ENCODE assay signal across 8 cellular contexts in genomic region chr6:143060806-143061596, GRCh38. TPM values are rescaled to one million over a fixed set of nuclear protein-coding genes. Genes with fewer than 3 reads are reported as not detected.
DNase-seq lines count a peak whose midpoint lies in the region; ATAC-seq, FAIRE-seq and TF ChIP-seq lines count a peak whose summit lies in the region.

Gene AIG1, plus strand, starts transcription at chr6:143060889. Its CDS starts 37 bp downstream, at chr6:143060926.

- no peak for DNase-seq in GM12892 (ENCODE audit: insufficient read length)
- peak; percentile 47 for DNase-seq in HCT116 (ENCODE audit: low read depth, low spot score)
- DNase-seq in MG63, result no peak
- DNase-seq in activated CD4-positive, alpha-beta T cell treated with anti-CD3 and anti-CD28 coated beads, Interleukin-2, amount 50 U/mL, for 48 hours, result peak; percentile 62 to 70
- peak; percentile 43 to 69 for DNase-seq in mesothelial cell of epicardium (ENCODE audit: low spot score in 2 of 2, unreplicated experiment in 2 of 2)
- DNase-seq in stimulated activated CD8-positive, alpha-beta memory T cell treated with anti-CD3 and anti-CD28 coated beads, Interleukin-15, amount 100 ng/mL, for 4 hours (ENCODE audit: low read depth in 2 of 2), result peak; percentile 39 to 40
- DNase-seq in NCI-H446 treated with DMSO at 0.1 percent for 48 hours (lab: John Stamatoyannopoulos, UW), result no peak

- no peaks in the 10 kb centered on the region for H3K36me3 ChIP-seq in HCT116 (ENCODE audit: control insufficient read depth in 1 of 2, insufficient read depth in 2 of 2, low read length in 2 of 2)
- H3K36me3 ChIP-seq in MG63, result no peaks in the 10 kb centered on the region; the same call in 1 of the 2 replicates
- no peaks in the 10 kb centered on the region for H3K36me3 ChIP-seq in duodenal mucosa (ENCODE audit: control insufficient read depth in 1 of 2, insufficient read depth in 2 of 2, low read length in 2 of 2)

- H3K4me3 Mint-ChIP-seq in mesothelial cell of epicardium, result peak within 1 kb of the TSS; percentile 92

- RAD21 ChIA-PET in HCT116 (lab: Charles Lee; ENCODE audit: low non-redundant PET in 1 of 2, low total read pairs in 2 of 2, uncharacterized antibody in 2 of 2, unreplicated experiment in 2 of 2), result interaction anchor here (0.7 kb wide), 2 partner anchors 89 to 271 kb away, joined by 3 to 4 read pairs; no protein-coding TSS in a partner anchor

- no peaks in the 10 kb centered on the region for H3K27me3 ChIP-seq in HCT116 (ENCODE audit: insufficient read depth, low read length)
- H3K27me3 ChIP-seq in MG63, result no peaks in the 10 kb centered on the region
- no peaks in the 10 kb centered on the region for H3K27me3 ChIP-seq in duodenal mucosa (ENCODE audit: control insufficient read depth in 1 of 2, insufficient read depth in 2 of 2, low read length in 2 of 2)

- peak within 1 kb of the TSS; percentile 80 for H3K27ac ChIP-seq in HCT116 (ENCODE audit: low read depth, low read length)
- peak within 1 kb of the TSS; percentile 94 for H3K27ac ChIP-seq in duodenal mucosa (ENCODE audit: low read depth, low read length)

- peaks cover 36% of the 10 kb centered on the region for H3K4me1 Mint-ChIP-seq in mesothelial cell of epicardium

- FAIRE-seq in GM12892 (lab: Jason Lieb, UNC), result peak; percentile 67

- no peak for TF ChIP-seq RAD21 in HCT116 (IDR thresholded peaks at IDR 0.05; ENCODE audit: low read depth)

- peak within 1 kb of the TSS; percentile 80 for H3K9ac ChIP-seq in HCT116 (ENCODE audit: low read length)
- peak within 1 kb of the TSS; percentile 88 to 91 for H3K9ac ChIP-seq in duodenal mucosa (ENCODE audit: low read depth in 1 of 2, low read length in 2 of 2)

- no TSS peak for BruUV-seq in HCT116 (replicated peaks; lab: Mats Ljungman, UMichigan)

- TF ChIP-seq POLR2A in GM12892 (IDR thresholded peaks at IDR 0.05; ENCODE audit: low read depth, low read length) (peak; percentile 50; the same call in 1 of the 2 replicates), HCT116 (IDR thresholded peaks at IDR 0.05; ENCODE audit: borderline replicate concordance, extremely low read depth, insufficient read depth, insufficient read length) (peak; percentile 46)

- H4K20me1 ChIP-seq in HCT116 (ENCODE audit: insufficient read depth), result no peaks in the 10 kb centered on the region

- H3K4me1 ChIP-seq in HCT116 (ENCODE audit: control insufficient read depth in 1 of 2, insufficient read depth in 2 of 2, low read length in 2 of 2) (peaks cover 8 to 38% of the 10 kb centered on the region in 2 experiments; a peak in 3 of 4 replicates), duodenal mucosa (ENCODE audit: control insufficient read depth in 1 of 2, insufficient read depth in 2 of 2, low read length in 2 of 2) (peaks cover 29 to 39% of the 10 kb centered on the region in 2 donors)

- intact Hi-C loops in HCT116 (cut with micrococcal nuclease), result loop anchor here (2.0 kb wide), 1 partner anchor 114 kb away; no protein-coding TSS in a partner anchor

- no peaks in the 10 kb centered on the region for H3K9me2 ChIP-seq in HCT116 (ENCODE audit: insufficient read depth)

- peak within 1 kb of the TSS; percentile 89 for H3K4me2 ChIP-seq in HCT116 (ENCODE audit: low read length)

- TF ChIP-seq CTCF in HCT116 (IDR thresholded peaks at IDR 0.05 in 2 of 3, conservative IDR thresholded peaks at IDR 0.05 in 1 of 3; ENCODE audit: borderline replicate concordance in 1 of 3, insufficient read depth in 1 of 3, low read depth in 2 of 3, low read length in 2 of 3) (no peak), mesothelial cell of epicardium (IDR thresholded peaks at IDR 0.05; ENCODE audit: unreplicated experiment) (no peak)

- POLR2A ChIA-PET in HCT116 (lab: Charles Lee), result no interaction called here

- peak; percentile 79 for ATAC-seq in HCT116

- H3K9me3 ChIP-seq in HCT116 (ENCODE audit: control insufficient read depth in 1 of 2, insufficient read depth in 1 of 2, low read depth in 1 of 2, low read length in 2 of 2), result no peaks in the 10 kb centered on the region
- peaks cover 2% of the 10 kb centered on the region; the same call in 1 of the 2 replicates for H3K9me3 ChIP-seq in MG63
- H3K9me3 ChIP-seq in duodenal mucosa (ENCODE audit: control insufficient read depth in 1 of 2, low read length in 2 of 2), result no peaks in the 10 kb centered on the region

- peak within 1 kb of the TSS; percentile 97 for H3K27ac Mint-ChIP-seq in mesothelial cell of epicardium

- H3K79me2 ChIP-seq in HCT116 (ENCODE audit: insufficient read depth, low read length), result 0 out of 2 replicates have a peak, but pooled peaks cover 8% of the 10 kb centered on the region

- H3K9me3 Mint-ChIP-seq in mesothelial cell of epicardium, result peaks cover 3% of the 10 kb centered on the region

- peak within 1 kb of the TSS; percentile 73 to 74 for H3K4me3 ChIP-seq in HCT116 (replicated peaks in 1 of 2; ENCODE audit: low read depth in 1 of 2, low read length in 2 of 2)
- peak within 1 kb of the TSS; percentile 79 for H3K4me3 ChIP-seq in MG63
- peak within 1 kb of the TSS; percentile 81 to 91 for H3K4me3 ChIP-seq in duodenal mucosa (ENCODE audit: low read depth in 1 of 2, low read length in 2 of 2)

- H2AFZ ChIP-seq in HCT116 (ENCODE audit: low read depth, low read length, poor library complexity, severe bottlenecking), result peak within 1 kb of the TSS; percentile 84

- CTCF ChIA-PET in HCT116 (lab: Charles Lee), result no interaction called here

- no peaks in the 10 kb centered on the region for H3K36me3 Mint-ChIP-seq in mesothelial cell of epicardium

- H3K27me3 Mint-ChIP-seq in mesothelial cell of epicardium (ENCODE audit: low read depth), result no peaks in the 10 kb centered on the region

TF ChIP-seq in HCT116, 20 proteins besides CTCF, POLR2A, EP300 and RAD21:
- TF ChIP-seq SIN3A (IDR thresholded peaks at IDR 0.05; ENCODE audit: low read depth) (no peak), ZFX (IDR thresholded peaks at IDR 0.05) (peak; percentile 28; the same call in 1 of the 2 replicates), EGR1 (IDR thresholded peaks at IDR 0.05; ENCODE audit: low read depth) (peak; percentile 73), ZNF274 (IDR thresholded peaks at IDR 0.05; ENCODE audit: low read depth, low read length) (no peak), POLR2AphosphoS5 (IDR thresholded peaks at IDR 0.05; ENCODE audit: low read depth, low read length) (peak; percentile 83), YY1 (IDR thresholded peaks at IDR 0.05; ENCODE audit: extremely low read depth, insufficient replicate concordance, low read depth, low read length) (peak; percentile 78), MAX (IDR thresholded peaks at IDR 0.05) (peak; percentile 82), TCF7L2 (IDR thresholded peaks at IDR 0.05; ENCODE audit: borderline replicate concordance, extremely low read depth, insufficient read depth, insufficient read length) (peak; percentile 25), SP1 (IDR thresholded peaks at IDR 0.05; ENCODE audit: low read depth) (no peak), EZH2 (IDR thresholded peaks at IDR 0.05) (no peak)
TF ChIP-seq in HCT116: peak in this region for 6.

RNA-seq across cellular contexts. Expression of gene AIG1, which starts in this region (rescaled TPM):
- 19.7 TPM for polyA plus RNA-seq in GM12892 (2012; ENCODE audit: missing spikeins)
- 51.1 TPM for total RNA-seq in HCT116 (2021; ENCODE audit: unreplicated experiment)
- 42.8 and 46.9 TPM in 2 replicates for polyA plus RNA-seq in HCT116 (2012)
- total RNA-seq in MG63 (2014; rRNA removed; shearing (Covaris generic); ENCODE audit: low replicate concordance), result 36.6 and 42.5 TPM in 2 replicates
- total RNA-seq in mesothelial cell of epicardium, result 31.0 to 31.7 TPM (median 31.3 TPM) in 3 replicates

Comparison
In these comparisons a context has a peak if more than half of its experiments do, and no peak if none do; other contexts are left out.
1. DNase-seq: peak in HCT116 (single experiment), activated CD4-positive, alpha-beta T cell treated with anti-CD3 and anti-CD28 coated beads, Interleukin-2, amount 50 U/mL, for 48 hours (2 of 2), mesothelial cell of epicardium (2 of 2) and stimulated activated CD8-positive, alpha-beta memory T cell treated with anti-CD3 and anti-CD28 coated beads, Interleukin-15, amount 100 ng/mL, for 4 hours (2 of 2); none in GM12892 (single experiment), MG63 (single experiment) and NCI-H446 treated with DMSO at 0.1 percent for 48 hours (single experiment).
2. Peak in every context shown above with its lines, with median percentiles within 50 percentile points of each other: H3K4me3 ChIP-seq.